In the genomic region with DNA sequence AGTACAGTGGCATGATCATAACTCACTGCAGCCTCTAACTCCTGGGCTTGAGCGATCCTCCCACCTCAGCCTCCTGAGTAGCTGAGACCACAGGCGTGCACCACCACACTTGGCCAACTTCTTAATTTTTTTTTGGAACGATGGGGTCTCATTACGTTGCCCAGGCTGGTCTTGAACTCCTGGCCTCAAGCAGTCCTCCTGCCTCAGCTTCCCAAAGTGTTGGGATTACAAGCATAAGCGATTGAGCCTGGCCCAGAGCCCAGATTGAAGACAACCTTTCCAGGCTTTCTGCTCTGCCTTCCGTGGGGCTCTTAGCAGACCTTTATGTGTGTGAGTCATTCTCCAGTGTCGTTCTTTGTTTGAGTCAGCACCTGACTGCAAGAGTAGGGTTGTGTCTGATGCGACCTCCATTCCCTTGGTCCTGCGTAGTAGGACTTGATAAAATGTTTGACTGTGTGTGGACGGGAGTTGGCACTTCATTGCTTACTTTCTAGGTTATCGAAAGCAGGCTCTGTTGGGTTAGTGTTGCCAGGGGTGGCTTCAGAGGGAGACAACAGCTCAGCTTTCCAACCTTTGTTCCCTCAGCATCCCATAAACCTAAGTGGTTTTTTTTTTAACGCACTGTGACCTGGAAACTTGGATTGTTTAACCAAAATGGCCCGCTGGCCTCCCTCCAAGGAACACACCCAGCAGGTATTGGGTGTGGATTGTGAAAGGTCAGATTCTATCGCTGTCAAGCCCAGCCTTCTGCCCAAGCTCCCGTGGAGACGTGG, we compare ENCODE assay signal across 8 cellular contexts. TPM values are rescaled to one million over a fixed set of nuclear protein-coding genes. Genes with fewer than 3 reads are reported as not detected.
A peak's percentile ranks its signal among the peaks of the same experiment; 100 is the strongest.
DNase-seq lines count a peak whose midpoint lies in the region; ATAC-seq and TF ChIP-seq lines count a peak whose summit lies in the region.

No MANE protein-coding gene starts in this region.

- WGBS in prostate gland = 45% methylated on average over 16 of the region's 16 CpGs

- TF ChIP-seq POLR2A in prostate gland (IDR thresholded peaks at IDR 0.05) = no peak

- H3K27ac Mint-ChIP-seq in chondrocyte (ENCODE audit: unreplicated experiment) = peak overlapping the region; percentile 41

- no peaks in the 10 kb centered on the region for H3K4me1 ChIP-seq in prostate gland (replicated peaks)

- H3K4me3 ChIP-seq in prostate gland = no peak overlapping the region

- no peaks in the 10 kb centered on the region for H3K27me3 Mint-ChIP-seq in chondrocyte (ENCODE audit: low read depth)

- ATAC-seq in GM21360 (IDR thresholded peaks at IDR 0.05; ENCODE audit: unreplicated experiment) = no peak
- no peak for ATAC-seq in HG02759 (IDR thresholded peaks at IDR 0.05; ENCODE audit: unreplicated experiment)
- no peak for ATAC-seq in GM19351 (IDR thresholded peaks at IDR 0.05; ENCODE audit: unreplicated experiment)

- no peaks in the 10 kb centered on the region for H3K36me3 ChIP-seq in prostate gland

- TF ChIP-seq CTCF in chondrocyte (IDR thresholded peaks at IDR 0.05) (no peak), prostate gland (IDR thresholded peaks at IDR 0.05) (no peak)

- peaks cover 7% of the 10 kb centered on the region for H3K4me1 Mint-ChIP-seq in chondrocyte (ENCODE audit: low read depth)

- H3K27me3 ChIP-seq in prostate gland (replicated peaks; ENCODE audit: insufficient read depth) = no peaks in the 10 kb centered on the region

- peak overlapping the region; percentile 55 to 64 for H3K27ac ChIP-seq in prostate gland

- intact Hi-C loops in prostate gland (cut with DNase I) = no loop called here

- peaks cover 8% of the 10 kb centered on the region for H3K36me3 Mint-ChIP-seq in chondrocyte (ENCODE audit: low read depth)

- no peak overlapping the region for H3K4me3 Mint-ChIP-seq in chondrocyte (ENCODE audit: unreplicated experiment)

- no peaks in the 10 kb centered on the region for H3K9me3 ChIP-seq in prostate gland

- DNase-seq in EH (ENCODE audit: low read depth) (peak; percentile 18), NCI-H2196 (lab: John Stamatoyannopoulos, UW; ENCODE audit: unreplicated experiment) (peak; percentile 88), chondrocyte (ENCODE audit: low spot score) (no peak), prostate gland (ENCODE audit: low spot score) (peak; percentile 78), NCI-H524 (lab: John Stamatoyannopoulos, UW) (no peak)

- no peaks in the 10 kb centered on the region for H3K9me3 Mint-ChIP-seq in chondrocyte (ENCODE audit: low read depth)

RNA-seq across cellular contexts. Expression of gene EEF2K, which starts 26.4 kb away (rescaled TPM):
- total RNA-seq in chondrocyte (32.6 to 37.5 TPM (median 34.3 TPM) in 3 replicates), prostate gland (10 to 100 TPM; 58.2 to 75.1 TPM)

Comparison
In these comparisons a context has a peak if more than half of its experiments do, and no peak if none do; other contexts are left out.
1. DNase-seq: peak in EH (single experiment), NCI-H2196 (single experiment) and prostate gland (single experiment); none in chondrocyte (single experiment) and NCI-H524 (0 of 2).